32 cellular contexts compared by ENCODE assay signal in the genomic region with DNA sequence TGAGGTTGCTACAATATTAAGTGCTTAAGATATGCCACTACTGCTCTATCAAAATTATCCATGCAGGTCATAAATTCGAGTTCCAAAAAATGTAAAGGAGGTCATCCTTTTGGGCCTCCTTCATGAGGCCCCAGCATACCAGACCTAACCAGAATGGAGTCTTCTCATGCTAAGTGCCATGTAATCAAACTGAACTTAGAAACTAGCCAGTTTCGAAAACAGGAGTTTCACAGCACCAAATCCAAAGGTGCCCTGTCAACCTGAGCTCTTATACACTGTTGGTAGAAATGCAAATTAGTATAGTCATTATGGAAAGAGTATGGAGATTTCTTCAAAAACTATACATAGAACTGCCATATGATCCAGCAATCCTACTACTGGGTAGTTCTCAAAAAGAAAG.
"Had no signal": no experiment of that assay in that cellular context is flagged by ENCODE, and none has a peak within 500 bp of the region (broad histone marks: within the 10 kb centered on the region; RNA-seq: fewer than 3 reads in every experiment).

No MANE protein-coding gene starts in this region.

- DNase-seq: Kasumi-1, MG63, MV-4-11, NCI-H1092, NCI-H1105, NCI-H1417, NCI-H1436, NCI-H146, NCI-H1694, NCI-H187, NCI-H1930, NCI-H2029 treated with DMSO at 0.1 percent for 48 hours, NCI-H2081 treated with DMSO at 0.1 percent for 48 hours, NCI-H2107, NCI-H2171, NCI-H226, NCI-H446 treated with DMSO at 0.1 percent for 48 hours, NCI-H510A, NCI-H524, NCI-H69, NCI-H748 treated with DMSO at 0.1 percent for 48 hours, NCI-H82, PC-9, SHP77, SIG-M5, SJCRH30, T-cell had no signal

- H3K4me2 ChIP-seq: PC-9 had no signal

- H3K27me3 ChIP-seq: SJCRH30 had no signal

- H2AFZ ChIP-seq: PC-9 had no signal

- H3K4me1 Mint-ChIP-seq: T-cell had no signal

- H3K36me3 Mint-ChIP-seq: T-cell had no signal

- H3K9me3 ChIP-seq: MG63, SJCRH30 had no signal

- H3K27ac ChIP-seq: PC-9, RWPE1, SJCRH30, SK-N-MC had no signal

- H3K4me3 ChIP-seq: MG63, PC-9, SJCRH30, SK-N-MC had no signal

- H3K27ac Mint-ChIP-seq: T-cell had no signal

- H3K4me1 ChIP-seq: SJCRH30 had no signal

- H3K36me3 ChIP-seq: MG63, SJCRH30 had no signal

- H3K4me3 Mint-ChIP-seq: T-cell had no signal

- ATAC-seq: Panc1, Right ventricle myocardium inferior, SK-N-SH treated with all-trans-retinoic acid at 6 μM for 48 hours, T-cell had no signal
